14 cellular contexts compared by ENCODE assay signal in genomic region chr5:173165193-173165988, GRCh38.
"Had no signal": no experiment of that assay in that cellular context is flagged by ENCODE, and none has a peak within 500 bp of the region (broad histone marks: within the 10 kb centered on the region; RNA-seq: fewer than 3 reads in every experiment).

No MANE protein-coding gene starts in this region.

- H3K4me1 ChIP-seq: lower lobe of right lung, thyroid gland had no signal

- H3K9ac ChIP-seq: SK-N-SH had no signal

- H3K9me3 ChIP-seq: esophagus muscularis mucosa, lower lobe of right lung, SK-N-SH, thyroid gland had no signal

- H3K4me2 ChIP-seq: SK-N-SH had no signal

- H3K4me3 Mint-ChIP-seq: activated CD4-positive, alpha-beta T cell treated with anti-CD3 and anti-CD28 coated beads, Interleukin-2, amount 10 ng/mL, durations not matched to agents 24 days and 14 days; activated naive CD4-positive, alpha-beta T cell treated with anti-CD3 and anti-CD28 coated beads, Interleukin-2, amount 50 U/mL, for 24 hours; activated T-cell treated with anti-CD3 and anti-CD28 coated beads, Interleukin-2, amount 50 U/mL, for 24 hours; brain; natural killer cell treated with Interleukin-12 subunit alpha and Interleukin-12 subunit beta and Interleukin-15 and Interleukin-18, amount 100 ng/mL, for 72 hours; WTC11 had no signal

- H3K36me3 Mint-ChIP-seq: natural killer cell treated with Interleukin-12 subunit alpha and Interleukin-12 subunit beta and Interleukin-15 and Interleukin-18, amount 100 ng/mL, for 72 hours had no signal

- H3K27ac Mint-ChIP-seq: activated CD4-positive, alpha-beta T cell treated with anti-CD3 and anti-CD28 coated beads, Interleukin-2, amount 10 ng/mL, durations not matched to agents 24 days and 14 days; activated naive CD4-positive, alpha-beta T cell treated with anti-CD3 and anti-CD28 coated beads, Interleukin-2, amount 50 U/mL, for 24 hours; activated T-cell treated with anti-CD3 and anti-CD28 coated beads, Interleukin-2, amount 50 U/mL, for 24 hours; natural killer cell treated with Interleukin-12 subunit alpha and Interleukin-12 subunit beta and Interleukin-15 and Interleukin-18, amount 100 ng/mL, for 72 hours; WTC11 had no signal

- H3K27ac ChIP-seq: esophagus muscularis mucosa, lower lobe of right lung, thyroid gland had no signal

- H3K27me3 Mint-ChIP-seq: activated CD4-positive, alpha-beta T cell treated with anti-CD3 and anti-CD28 coated beads, Interleukin-2, amount 10 ng/mL, durations not matched to agents 24 days and 14 days; activated naive CD4-positive, alpha-beta T cell treated with anti-CD3 and anti-CD28 coated beads, Interleukin-2, amount 50 U/mL, for 24 hours; activated T-cell treated with anti-CD3 and anti-CD28 coated beads, Interleukin-2, amount 50 U/mL, for 24 hours; natural killer cell treated with Interleukin-12 subunit alpha and Interleukin-12 subunit beta and Interleukin-15 and Interleukin-18, amount 100 ng/mL, for 72 hours had no signal

- H3K4me1 Mint-ChIP-seq: activated CD4-positive, alpha-beta T cell treated with anti-CD3 and anti-CD28 coated beads, Interleukin-2, amount 10 ng/mL, durations not matched to agents 24 days and 14 days; activated naive CD4-positive, alpha-beta T cell treated with anti-CD3 and anti-CD28 coated beads, Interleukin-2, amount 50 U/mL, for 24 hours; WTC11 had no signal

- H3K27me3 ChIP-seq: dorsolateral prefrontal cortex, esophagus muscularis mucosa, thyroid gland had no signal

- H3K4me3 ChIP-seq: dorsolateral prefrontal cortex, esophagus muscularis mucosa, lower lobe of right lung, thyroid gland had no signal

- ATAC-seq: natural killer cell treated with Interleukin-12 subunit alpha and Interleukin-12 subunit beta and Interleukin-15 and Interleukin-18, amount 100 ng/mL, for 72 hours had no signal

- DNase-seq: activated effector memory CD4-positive, alpha-beta T cell treated with Interleukin-2 at 50 U/mL for 16 hours; activated T-cell treated with anti-CD3 and anti-CD28 coated beads, Interleukin-2, amount 50 U/mL, for 24 hours; cerebellar nuclear complex; dorsolateral prefrontal cortex; lower lobe of right lung; stimulated activated CD4-positive, alpha-beta T cell treated with anti-CD3 and anti-CD28 coated beads, Interleukin-4, amount 100 ng/mL, for 4 hours; thyroid gland had no signal
